ENCODE assay signal across 8 cellular contexts in the genomic region with DNA sequence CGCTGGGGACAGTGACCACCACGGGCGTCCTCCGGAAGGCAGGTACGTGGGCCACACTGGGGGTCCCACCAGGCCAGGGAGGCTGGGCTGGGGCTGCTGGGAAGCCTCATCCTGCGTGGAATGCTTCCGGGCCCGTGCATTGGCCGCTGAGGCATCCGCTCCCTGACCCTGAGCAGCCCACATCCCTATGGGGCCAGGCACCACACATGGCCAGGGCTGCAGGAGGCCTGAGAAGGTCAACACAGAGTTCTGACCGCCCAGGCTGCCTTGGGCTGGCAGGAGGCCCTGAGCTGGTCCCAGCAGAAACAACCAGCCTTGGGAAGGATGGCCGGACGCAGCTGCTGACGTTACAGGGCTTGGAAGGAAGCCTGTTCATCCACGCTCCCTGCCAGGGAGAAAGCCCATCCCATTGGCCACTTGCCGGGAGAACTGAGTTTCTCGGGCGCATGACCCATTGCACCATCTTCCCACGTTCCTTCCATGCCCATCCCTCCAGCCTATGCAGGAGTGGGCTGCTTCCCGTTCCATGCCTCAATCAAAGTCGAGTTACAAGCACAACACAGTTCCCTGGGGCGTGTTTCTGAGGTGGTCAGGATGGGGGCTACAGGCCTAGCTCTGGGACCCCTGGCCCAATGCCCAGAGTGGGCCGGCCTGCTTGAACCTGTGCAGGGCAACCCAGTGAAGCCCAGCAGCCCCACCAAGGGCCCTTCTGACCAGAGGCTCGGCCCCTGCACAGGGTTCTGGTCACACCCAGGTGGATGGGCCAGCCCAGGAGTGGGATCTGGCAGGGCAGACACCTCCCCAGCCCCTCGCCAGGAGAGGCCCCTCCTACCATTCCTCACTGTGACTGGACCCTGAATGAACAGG. TPM values are rescaled to one million over a fixed set of nuclear protein-coding genes. Genes with fewer than 3 reads are reported as not detected.
DNase-seq lines count a peak whose midpoint lies in the region; ATAC-seq and TF ChIP-seq lines count a peak whose summit lies in the region.

No MANE protein-coding gene starts in this region.

- H3K4me3 ChIP-seq in dorsolateral prefrontal cortex = no peak overlapping the region
- no peak overlapping the region for H3K4me3 ChIP-seq in lower leg skin (ENCODE audit: low read depth, poor library complexity, severe bottlenecking)
- H3K4me3 ChIP-seq in thoracic aorta = no peak overlapping the region

- H3K27ac ChIP-seq in dorsolateral prefrontal cortex (peak overlapping the region in 52 of 59 donors; percentile 18 to 95 (median 71)), thoracic aorta (peak overlapping the region; percentile 22 to 23)

- intact Hi-C loops in dorsolateral prefrontal cortex (cut with DNase I) = no loop called here
- intact Hi-C loops in lower leg skin (cut with DNase I; ENCODE audit: low total_unique reads) = no loop called here

- H3K27me3 ChIP-seq in dorsolateral prefrontal cortex = no peaks in the 10 kb centered on the region
- no peaks in the 10 kb centered on the region for H3K27me3 ChIP-seq in thoracic aorta (replicated peaks; ENCODE audit: insufficient read depth)

- TF ChIP-seq CTCF in dorsolateral prefrontal cortex (IDR thresholded peaks at IDR 0.05 in 54 of 56, conservative IDR thresholded peaks at IDR 0.05 in 2 of 56; ENCODE audit: low read depth in 1 of 56, partially characterized antibody in 56 of 56) (no peak), lower leg skin (IDR thresholded peaks at IDR 0.05) (no peak), thoracic aorta (IDR thresholded peaks at IDR 0.05) (no peak)

- ATAC-seq in thoracic aorta (ENCODE audit: insufficient number of reproducible peaks, low FRiP score, low read depth) = peak; percentile 39
- no peak for ATAC-seq in GM18858 (IDR thresholded peaks at IDR 0.05; ENCODE audit: unreplicated experiment)
- ATAC-seq in HG03175 (IDR thresholded peaks at IDR 0.05; ENCODE audit: unreplicated experiment) = no peak

- no peak for TF ChIP-seq POLR2A in lower leg skin (IDR thresholded peaks at IDR 0.05)

- H3K9me3 ChIP-seq in thoracic aorta = no peaks in the 10 kb centered on the region

- WGBS in lower leg skin, 2 donors = 62% methylated on average over 14 to 25 of the region's 25 CpGs

- H3K36me3 ChIP-seq in thoracic aorta = no peaks in the 10 kb centered on the region

- peaks cover 7 to 30% of the 10 kb centered on the region in 2 donors for H3K4me1 ChIP-seq in thoracic aorta (ENCODE audit: control insufficient read depth in 1 of 2, low read depth in 2 of 2)

- peak; percentile 72 for DNase-seq in LHCN-M2 (ENCODE audit: low read depth)
- DNase-seq in dorsolateral prefrontal cortex = peak; percentile 36 to 81 (median 68)
- peak; percentile 71 to 95 for DNase-seq in lower leg skin (ENCODE audit: low spot score in 2 of 2)
- peak; percentile 19 for DNase-seq in thoracic aorta (ENCODE audit: low spot score)
- no peak for DNase-seq in OCI-M2 (lab: John Stamatoyannopoulos, UW; ENCODE audit: unreplicated experiment)
- no peak for DNase-seq in NCI-H2029 treated with DMSO at 0.1 percent for 48 hours (lab: John Stamatoyannopoulos, UW)

RNA-seq across cellular contexts. Expression of a gene that starts 31.7 kb away (rescaled TPM):
- total RNA-seq in LHCN-M2 (2014; rRNA removed) (22.3 and 22.4 TPM in 2 replicates), dorsolateral prefrontal cortex (10 to 100 TPM; 15.7 to 36.4 (median 25.3) TPM), lower leg skin (10 to 100 TPM; 28.3 to 52.9 (median 31.5) TPM), thoracic aorta (10 to 100 TPM; 30.1 to 32.5 TPM)
- polyA plus RNA-seq in LHCN-M2 (2012) = 10.9 TPM

RNA-seq across cellular contexts. Expression of a gene that starts 41.7 kb away (rescaled TPM):
- total RNA-seq in LHCN-M2 (2014; rRNA removed) (not detected in 2 replicates), dorsolateral prefrontal cortex (10 to 100 TPM in 116 of 120 experiments, 1 to 10 TPM in 4; 8.5 to 40.4 (median 21.4) TPM), lower leg skin (1 to 10 TPM in 3 of 4 donors, under 1 TPM in 1; 0.97 to 4.2 (median 1.8) TPM), thoracic aorta (under 1 TPM in 1 of 2 donors, not detected in 1; 0.56 TPM)
- 0.33 TPM for polyA plus RNA-seq in LHCN-M2 (2012)

Comparison
In these comparisons a context has a peak if more than half of its experiments do, and no peak if none do; other contexts are left out.
1. DNase-seq: peak in LHCN-M2 (single experiment), dorsolateral prefrontal cortex (10 of 10), lower leg skin (2 of 2) and thoracic aorta (single experiment); none in OCI-M2 (single experiment) and NCI-H2029 treated with DMSO at 0.1 percent for 48 hours (single experiment).